In the genomic region with DNA sequence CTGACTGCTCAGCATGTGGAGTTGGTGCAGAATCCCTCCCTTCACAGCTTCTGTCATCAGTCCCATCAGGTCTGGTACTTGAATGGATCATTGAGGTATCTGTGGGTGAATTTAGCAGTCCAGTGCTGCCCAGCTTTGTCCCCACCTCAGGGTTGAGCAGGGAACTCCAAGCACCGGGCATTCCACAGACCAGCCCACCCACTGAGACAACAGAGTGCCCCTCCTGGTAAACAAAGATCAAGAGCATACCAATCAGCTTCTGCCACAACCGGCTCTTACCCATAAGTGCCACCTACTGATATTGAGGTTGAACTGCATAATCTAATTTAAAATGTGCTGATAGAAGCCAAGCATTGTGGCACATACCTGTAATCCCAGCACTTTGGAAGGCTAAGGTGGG, we compare ENCODE assay signal across 8 cellular contexts. TPM values are rescaled to one million over a fixed set of nuclear protein-coding genes. Genes with fewer than 3 reads are reported as not detected.
DNase-seq lines count a peak whose midpoint lies in the region; ATAC-seq and TF ChIP-seq lines count a peak whose summit lies in the region.

No MANE protein-coding gene starts in this region.

- no peaks in the 10 kb centered on the region for H4K20me1 ChIP-seq in OCI-LY7 (ENCODE audit: insufficient read depth, low read length)

- H3K27ac ChIP-seq in OCI-LY7 (ENCODE audit: low read depth, low read length, poor library complexity, severe bottlenecking): no peak overlapping the region

- no peak overlapping the region for H3K4me2 ChIP-seq in OCI-LY7 (ENCODE audit: low read length)

- POLR2A ChIA-PET in OCI-LY7 (lab: Charles Lee): interaction anchor here (0.6 kb wide), 1 partner anchor 29 kb away, joined by 3 read pairs; no protein-coding TSS in a partner anchor

- no TSS peak for BruUV-seq in OCI-LY7 (replicated peaks; lab: Mats Ljungman, UMichigan)

- no peaks in the 10 kb centered on the region for H3K9me3 ChIP-seq in OCI-LY7 (ENCODE audit: low read length)

- no peak overlapping the region for H2AFZ ChIP-seq in OCI-LY7 (ENCODE audit: low read length)

- intact Hi-C loops in OCI-LY7 (cut with micrococcal nuclease; ENCODE audit: unreplicated experiment): no loop called here

- TF ChIP-seq CTCF in OCI-LY7 (conservative IDR thresholded peaks at IDR 0.05; ENCODE audit: low read length): peak; percentile 63

- ATAC-seq in GM18519 (IDR thresholded peaks at IDR 0.05; ENCODE audit: low FRiP score, unreplicated experiment) (peak; percentile 72), HG03159 (IDR thresholded peaks at IDR 0.05; ENCODE audit: unreplicated experiment) (peak; percentile 73)

- no peak overlapping the region for H3K4me3 ChIP-seq in OCI-LY7 (ENCODE audit: low read depth, low read length, poor library complexity, severe bottlenecking)

- H3K36me3 ChIP-seq in OCI-LY7 (ENCODE audit: insufficient read depth, low read length): no peaks in the 10 kb centered on the region

- H3K4me1 ChIP-seq in OCI-LY7 (ENCODE audit: insufficient read depth, low read length, poor library complexity, severe bottlenecking): no peaks in the 10 kb centered on the region

- no peaks in the 10 kb centered on the region for H3K9me2 ChIP-seq in OCI-LY7 (ENCODE audit: insufficient read depth, low read length)

- CTCF ChIA-PET in OCI-LY7 (lab: Charles Lee; ENCODE audit: unreplicated experiment): no interaction called here

- DNase-seq in OCI-LY7 (ENCODE audit: low spot score) (peak; percentile 20), left kidney (ENCODE audit: low read depth, low spot score) (peak; percentile 32), T-helper 1 cell (no peak), HCEC 1CT (no peak)
- no peak for DNase-seq in stimulated activated CD4-positive, alpha-beta T cell treated with anti-CD3 and anti-CD28 coated beads, Interleukin-2, amount 100 ng/mL, for 48 hours
- no peak for DNase-seq in stimulated activated CD8-positive, alpha-beta memory T cell treated with anti-CD3 and anti-CD28 coated beads, Interleukin-4, amount 100 ng/mL, for 48 hours

- H3K79me2 ChIP-seq in OCI-LY7 (ENCODE audit: insufficient read depth, low read depth, low read length): no peaks in the 10 kb centered on the region

RNA-seq across cellular contexts. Expression of a gene that starts 57.1 kb away (rescaled TPM):
- 90.6 and 142 TPM in 2 replicates for total RNA-seq in OCI-LY7 (2014; rRNA removed; shearing (Covaris generic))
- total RNA-seq in OCI-LY7 (2022): 161 and 182 TPM in 2 replicates

Comparison
In these comparisons a context has a peak if more than half of its experiments do, and no peak if none do; other contexts are left out.
1. DNase-seq: peak in OCI-LY7 (single experiment) and left kidney (single experiment); none in stimulated activated CD4-positive, alpha-beta T cell treated with anti-CD3 and anti-CD28 coated beads, Interleukin-2, amount 100 ng/mL, for 48 hours (0 of 2), T-helper 1 cell (0 of 5), HCEC 1CT (single experiment) and stimulated activated CD8-positive, alpha-beta memory T cell treated with anti-CD3 and anti-CD28 coated beads, Interleukin-4, amount 100 ng/mL, for 48 hours (single experiment).